8 cellular contexts compared by ENCODE assay signal in the genomic region with DNA sequence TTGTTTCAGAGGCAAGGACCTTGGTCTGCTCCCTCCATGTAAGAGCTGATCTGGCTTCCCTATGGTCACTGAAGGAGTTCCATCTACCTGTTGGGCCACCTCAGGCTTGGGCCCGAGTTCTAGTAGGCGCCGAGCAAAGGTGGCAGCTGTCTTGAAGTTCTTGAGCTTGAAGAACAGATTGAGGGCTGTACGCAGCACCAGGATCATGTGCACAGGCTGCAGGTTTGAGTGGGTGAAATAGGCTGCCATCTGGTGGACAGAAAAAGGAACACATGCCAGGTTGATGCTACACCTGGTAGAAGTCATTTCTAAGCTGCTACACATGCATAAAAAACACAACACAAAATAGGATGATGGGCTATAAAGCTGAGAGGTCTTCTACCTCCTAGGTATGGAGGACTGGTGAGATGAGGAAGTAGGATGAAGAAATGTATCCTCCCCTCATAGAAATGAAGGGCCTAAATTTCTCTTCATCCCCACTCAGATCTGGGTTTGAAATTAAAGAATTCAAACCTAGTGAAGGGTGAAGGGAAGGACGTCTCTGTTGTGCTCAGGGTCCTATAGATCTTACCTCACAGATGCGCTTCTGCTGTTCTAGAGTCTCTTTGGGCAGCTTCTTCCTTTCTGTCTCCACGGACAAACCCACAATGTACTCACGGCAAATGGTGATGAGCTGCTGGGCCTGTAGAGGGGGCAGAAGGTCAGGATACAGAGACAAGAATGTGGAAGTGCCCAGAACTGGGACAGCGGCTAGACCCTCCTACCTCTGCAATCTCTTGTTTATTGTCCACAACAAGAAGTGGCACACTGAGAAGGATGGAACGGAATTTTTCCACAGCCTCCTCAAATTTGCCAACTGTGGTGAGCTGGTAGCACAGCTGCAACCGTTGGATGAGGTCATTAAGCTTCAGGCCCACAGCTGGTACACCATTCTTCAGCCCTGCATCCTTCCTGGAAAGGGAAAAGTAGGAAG. TPM values are rescaled to one million over a fixed set of nuclear protein-coding genes. Genes with fewer than 3 reads are reported as not detected.
DNase-seq lines count a peak whose midpoint lies in the region; ATAC-seq and TF ChIP-seq lines count a peak whose summit lies in the region.

No MANE protein-coding gene starts in this region.

- intact Hi-C loops in esophagus muscularis mucosa (cut with DNase I) = loop anchor here (2.0 to 5.0 kb wide), 2 partner anchors 51 to 99 kb away; partner anchors contain the start of genes COPA and NCSTN

- peaks cover 2 to 7% (median 3%) of the 10 kb centered on the region in 4 donors for H3K4me1 Mint-ChIP-seq in naive thymus-derived CD8-positive, alpha-beta T cell

- no peaks in the 10 kb centered on the region for H3K9me3 ChIP-seq in esophagus muscularis mucosa

- no peak overlapping the region for H3K27ac ChIP-seq in esophagus muscularis mucosa (replicated peaks in 1 of 4)

- H3K9me3 Mint-ChIP-seq in naive thymus-derived CD8-positive, alpha-beta T cell = no peaks in the 10 kb centered on the region

- WGBS in esophagus muscularis mucosa = 38% methylated on average over 11 of the region's 11 CpGs

- peak; percentile 81 to 87 (median 82) for TF ChIP-seq CTCF in esophagus muscularis mucosa (IDR thresholded peaks at IDR 0.05)

- no peaks in the 10 kb centered on the region for H3K27me3 Mint-ChIP-seq in naive thymus-derived CD8-positive, alpha-beta T cell

- DNase-seq in AG08396 (ENCODE audit: low spot score) (peak; percentile 50), OCI-M1 (lab: John Stamatoyannopoulos, UW) (peak; percentile 74), activated T-cell treated with anti-CD3 and anti-CD28 coated beads for 48 hours (ENCODE audit: low read depth) (peak; percentile 42), esophagus muscularis mucosa (ENCODE audit: extremely low spot score) (peak; percentile 93)
- DNase-seq in Jurkat, Clone E6-1 (ENCODE audit: low read depth, low spot score) = peak; percentile 68
- DNase-seq in naive thymus-derived CD8-positive, alpha-beta T cell = peak; percentile 20 to 85 (median 70)
- peak; percentile 35 to 78 (median 60) for DNase-seq in stimulated activated naive CD4-positive, alpha-beta T cell (lab: John Stamatoyannopoulos, UW)

- TF ChIP-seq EP300 in esophagus muscularis mucosa (IDR thresholded peaks at IDR 0.05) = no peak

- peaks cover 0 to 7% (median 2%) of the 10 kb centered on the region in 4 donors for H3K4me1 ChIP-seq in esophagus muscularis mucosa

- peaks cover 74 to 85% (median 78%) of the 10 kb centered on the region in 4 donors for H3K36me3 ChIP-seq in esophagus muscularis mucosa

- no peaks in the 10 kb centered on the region for H3K27me3 ChIP-seq in esophagus muscularis mucosa

- no peak overlapping the region for H3K4me3 Mint-ChIP-seq in naive thymus-derived CD8-positive, alpha-beta T cell

- H3K36me3 Mint-ChIP-seq in naive thymus-derived CD8-positive, alpha-beta T cell = peaks cover 13 to 82% (median 14%) of the 10 kb centered on the region in 3 donors

- ATAC-seq in GM18870 (IDR thresholded peaks at IDR 0.05; ENCODE audit: unreplicated experiment) = peak; percentile 72
- peak; percentile 99 for ATAC-seq in naive thymus-derived CD8-positive, alpha-beta T cell

- H3K27ac Mint-ChIP-seq in naive thymus-derived CD8-positive, alpha-beta T cell = peak overlapping the region in 9 of 10 donors; percentile 10 to 91 (median 78)

- no peak overlapping the region for H3K4me3 ChIP-seq in Jurkat, Clone E6-1 (ENCODE audit: low read length)
- no peak overlapping the region for H3K4me3 ChIP-seq in esophagus muscularis mucosa

- POLR2A ChIA-PET in naive thymus-derived CD8-positive, alpha-beta T cell (lab: Charles Lee) = interaction anchor here (0.6 to 2.7 kb wide), 8 partner anchors 11 to 207 kb away, joined by 3 to 25 read pairs (median 5); partner anchors contain the start of genes DCAF8 and IGSF8

- no peak for TF ChIP-seq POLR2A in esophagus muscularis mucosa (IDR thresholded peaks at IDR 0.05; ENCODE audit: low read depth)

RNA-seq across cellular contexts. Expression of gene PEX19, which starts 6.6 kb away (rescaled TPM):
- 82.2 TPM for polyA plus RNA-seq in Jurkat, Clone E6-1 (2012; ENCODE audit: insufficient read depth, insufficient read length)
- 10 to 100 TPM; 43.6 to 54.2 (median 46.1) TPM for total RNA-seq in esophagus muscularis mucosa
- 10 to 100 TPM; 67.6 to 72.1 TPM for total RNA-seq in naive thymus-derived CD8-positive, alpha-beta T cell
- polyA plus RNA-seq in naive thymus-derived CD8-positive, alpha-beta T cell = 10 to 100 TPM; 49.7 to 56.2 (median 53.1) TPM

RNA-seq across cellular contexts. Expression of gene DCAF8, which starts 29.2 kb away (rescaled TPM):
- 150 TPM for polyA plus RNA-seq in Jurkat, Clone E6-1 (2012; ENCODE audit: insufficient read depth, insufficient read length)
- 100 to 1,000 TPM; 111 to 191 (median 172) TPM for total RNA-seq in esophagus muscularis mucosa
- total RNA-seq in naive thymus-derived CD8-positive, alpha-beta T cell = 100 to 1,000 TPM; 256 TPM
- polyA plus RNA-seq in naive thymus-derived CD8-positive, alpha-beta T cell = 10 to 100 TPM; 46.9 to 51.6 (median 49.5) TPM

RNA-seq across cellular contexts. Expression of gene COPA, which starts 51.5 kb away (rescaled TPM):
- polyA plus RNA-seq in Jurkat, Clone E6-1 (2012; ENCODE audit: insufficient read depth, insufficient read length) = 81.5 TPM
- total RNA-seq in esophagus muscularis mucosa = 100 to 1,000 TPM; 108 to 125 (median 116) TPM
- 100 to 1,000 TPM; 115 to 120 TPM for total RNA-seq in naive thymus-derived CD8-positive, alpha-beta T cell
- 100 to 1,000 TPM; 101 to 124 (median 120) TPM for polyA plus RNA-seq in naive thymus-derived CD8-positive, alpha-beta T cell

RNA-seq across cellular contexts. Expression of gene NCSTN, which starts 51.6 kb away (rescaled TPM):
- polyA plus RNA-seq in Jurkat, Clone E6-1 (2012; ENCODE audit: insufficient read depth, insufficient read length) = 50.4 TPM
- total RNA-seq in esophagus muscularis mucosa = 10 to 100 TPM; 45.6 to 59.7 (median 52.1) TPM
- 10 to 100 TPM; 70.3 to 76.4 TPM for total RNA-seq in naive thymus-derived CD8-positive, alpha-beta T cell
- polyA plus RNA-seq in naive thymus-derived CD8-positive, alpha-beta T cell = 10 to 100 TPM; 56.8 to 64.2 (median 63.5) TPM

Comparison
In these comparisons a context has a peak if more than half of its experiments do, and no peak if none do; other contexts are left out.
1. DNase-seq: peak in every context shown above with its lines; median percentile 93 in esophagus muscularis mucosa; 74 in OCI-M1; 70 in naive thymus-derived CD8-positive, alpha-beta T cell; 68 in Jurkat, Clone E6-1; 60 in stimulated activated naive CD4-positive, alpha-beta T cell; 50 in AG08396; 42 in activated T-cell treated with anti-CD3 and anti-CD28 coated beads for 48 hours.